ENCODE assay signal across 8 cellular contexts in genomic region chr18:55587341-55588000, GRCh38.
DNase-seq lines count a peak whose midpoint lies in the region; ATAC-seq lines count a peak whose summit lies in the region.

No MANE protein-coding gene starts in this region.

- H3K4me3 ChIP-seq in iPS-11a (ENCODE audit: low read depth, low read length) (peak overlapping the region; percentile 75), skeletal muscle cell (ENCODE audit: low read depth, low read length) (peak overlapping the region; percentile 68)

- no peak for ATAC-seq in GM19463 (IDR thresholded peaks at IDR 0.05; ENCODE audit: unreplicated experiment)
- ATAC-seq in HG02852 (IDR thresholded peaks at IDR 0.05; ENCODE audit: unreplicated experiment), result no peak

- DNase-seq in SKM-1 treated with dmso at 0.1 percent for 144 hours (lab: John Stamatoyannopoulos, UW; ENCODE audit: unreplicated experiment) (peak; percentile 5), SKM-1 (lab: John Stamatoyannopoulos, UW; ENCODE audit: unreplicated experiment) (no peak), NCI-H446 treated with DMSO at 0.1 percent for 48 hours (lab: John Stamatoyannopoulos, UW) (peak; percentile 45), astrocyte of the hippocampus (ENCODE audit: low read depth, low spot score) (peak; percentile 63), skeletal muscle cell (ENCODE audit: low read depth) (no peak)

Comparison
In these comparisons a context has a peak if more than half of its experiments do, and no peak if none do; other contexts are left out.
1. DNase-seq: peak in SKM-1 treated with dmso at 0.1 percent for 144 hours (single experiment), NCI-H446 treated with DMSO at 0.1 percent for 48 hours (single experiment) and astrocyte of the hippocampus (single experiment); none in SKM-1 (single experiment) and skeletal muscle cell (single experiment).